In the genomic region with DNA sequence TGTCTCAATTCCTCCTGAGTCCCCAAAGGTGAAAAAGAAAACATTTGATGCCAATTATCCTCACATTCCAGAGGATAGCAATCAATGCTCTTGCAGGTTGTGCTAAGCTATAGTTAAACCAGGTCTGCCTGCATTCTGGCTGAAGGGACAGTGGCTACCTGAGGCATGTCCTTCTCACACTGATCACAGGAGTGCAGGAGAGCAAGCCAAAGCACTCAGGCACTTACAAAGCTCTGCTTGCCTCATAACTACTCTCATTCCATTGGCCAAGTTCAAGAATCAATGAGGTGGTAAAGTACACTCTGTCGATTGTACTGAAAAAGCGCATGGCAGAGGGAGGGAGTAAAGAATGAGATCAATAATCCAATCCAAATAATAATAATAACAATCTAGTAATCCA, we compare ENCODE assay signal across 36 cellular contexts.
"Had no signal": no experiment of that assay in that cellular context is flagged by ENCODE, and none has a peak within 500 bp of the region (broad histone marks: within the 10 kb centered on the region; RNA-seq: fewer than 3 reads in every experiment).

No MANE protein-coding gene starts in this region.

- DNase-seq: activated B cell treated with CpG ODN at 0.5 μM for 24 hours; activated CD4-positive, alpha-beta T cell treated with anti-CD3 and anti-CD28 coated beads for 48 hours; activated CD4-positive, alpha-beta T cell treated with anti-CD3 and anti-CD28 coated beads, Interleukin-2, amount 50 U/mL, for 4 hours; activated CD4-positive, CD25-positive, alpha-beta regulatory T cell treated with anti-CD3 and anti-CD28 coated beads, Interleukin-2, amount 50 U/mL, for 72 hours; activated CD8-positive, alpha-beta T cell treated with anti-CD3 and anti-CD28 coated beads for 36 hours; activated effector memory CD4-positive, alpha-beta T cell treated with anti-CD3 and anti-CD28 coated beads, Interleukin-2, amount 50 U/mL, for 16 hours; activated naive CD4-positive, alpha-beta T cell; activated naive CD4-positive, alpha-beta T cell treated with anti-CD3 and anti-CD28 coated beads, Interleukin-2, amount 50 U/mL, for 16 hours; activated naive CD8-positive, alpha-beta T cell treated with anti-CD3 and anti-CD28 coated beads for 36 hours; activated T-cell treated with anti-CD3 and anti-CD28 coated beads, Interleukin-2, amount 50 U/mL, for 1 hour; activated T-cell treated with anti-CD3 and anti-CD28 coated beads, Interleukin-2, amount 50 U/mL, for 72 hours; amygdala; MM.1S; MV-4-11; NCI-H1092 treated with DMSO at 0.1 percent for 48 hours; NCI-H1417 treated with DMSO at 0.1 percent for 48 hours; NCI-H187 treated with DMSO at 0.1 percent for 48 hours; NCI-H2081; NCI-H345; NCI-H510A; NCI-H526; NCI-H748 treated with DMSO at 0.1 percent for 48 hours; NK-92 treated with Interleukin-12 subunit alpha and Interleukin-12 subunit beta, amount 100 ng/mL, for 24 hours; PC-3; Peyer's patch; RPMI8226; SHP77 treated with DMSO at 0.1 percent for 48 hours; SK-N-SH had no signal

- H3K27ac Mint-ChIP-seq: activated B cell treated with CpG ODN at 0.5 μM for 24 hours; activated CD8-positive, alpha-beta T cell treated with anti-CD3 and anti-CD28 coated beads for 36 hours; activated naive CD8-positive, alpha-beta T cell treated with anti-CD3 and anti-CD28 coated beads for 36 hours; activated T-cell treated with anti-CD3 and anti-CD28 coated beads, Interleukin-2, amount 50 U/mL, for 72 hours; activated T-helper 17 cell treated with anti-CD3 and anti-CD28 coated beads, Interleukin-2, amount 50 U/mL, for 72 hours; T-helper 1 cell treated with Interleukin-12 subunit alpha and Interleukin-12 subunit beta and Interleukin-4 antibody, amounts not matched to agents 30 μg/mL and 1 μg/mL, for 36 hours; T-helper 2 cell treated with Interferon-gamma antibody and Interleukin-4, amounts not matched to agents 5 μg/mL and 100 μg/mL, for 36 hours had no signal

- H3K4me3 Mint-ChIP-seq: activated B cell treated with CpG ODN at 0.5 μM for 24 hours; activated CD8-positive, alpha-beta T cell treated with anti-CD3 and anti-CD28 coated beads for 36 hours; activated naive CD8-positive, alpha-beta T cell treated with anti-CD3 and anti-CD28 coated beads for 36 hours; activated T-cell treated with anti-CD3 and anti-CD28 coated beads, Interleukin-2, amount 50 U/mL, for 72 hours; activated T-helper 17 cell treated with anti-CD3 and anti-CD28 coated beads, Interleukin-2, amount 50 U/mL, for 72 hours; central memory CD8-positive, alpha-beta T cell; T-helper 1 cell treated with Interleukin-12 subunit alpha and Interleukin-12 subunit beta and Interleukin-4 antibody, amounts not matched to agents 30 μg/mL and 1 μg/mL, for 36 hours; T-helper 2 cell treated with Interferon-gamma antibody and Interleukin-4, amounts not matched to agents 5 μg/mL and 100 μg/mL, for 36 hours had no signal

- ATAC-seq: activated CD8-positive, alpha-beta T cell treated with anti-CD3 and anti-CD28 coated beads for 36 hours; activated T-cell treated with anti-CD3 and anti-CD28 coated beads, Interleukin-2, amount 50 U/mL, for 72 hours; activated T-helper 17 cell treated with anti-CD3 and anti-CD28 coated beads, Interleukin-2, amount 50 U/mL, for 72 hours; PC-3 had no signal

- H3K36me3 ChIP-seq: ascending aorta, cardiac muscle cell, Peyer's patch, SJSA1 had no signal

- H3K4me1 Mint-ChIP-seq: activated B cell treated with CpG ODN at 0.5 μM for 24 hours; activated naive CD8-positive, alpha-beta T cell treated with anti-CD3 and anti-CD28 coated beads for 36 hours; activated T-helper 17 cell treated with anti-CD3 and anti-CD28 coated beads, Interleukin-2, amount 50 U/mL, for 72 hours; central memory CD8-positive, alpha-beta T cell had no signal

- H3K27ac ChIP-seq: ascending aorta, cardiac muscle cell, KMS-11, Peyer's patch, SJSA1 had no signal

- H3K27me3 ChIP-seq: ascending aorta, cardiac muscle cell, Peyer's patch, SJSA1 had no signal

- H3K4me3 ChIP-seq: ascending aorta, cardiac muscle cell, Peyer's patch, SJSA1 had no signal

- H3K9me3 Mint-ChIP-seq: activated B cell treated with CpG ODN at 0.5 μM for 24 hours; activated CD8-positive, alpha-beta T cell treated with anti-CD3 and anti-CD28 coated beads for 36 hours; activated naive CD8-positive, alpha-beta T cell treated with anti-CD3 and anti-CD28 coated beads for 36 hours; activated T-cell treated with anti-CD3 and anti-CD28 coated beads, Interleukin-2, amount 50 U/mL, for 72 hours; activated T-helper 17 cell treated with anti-CD3 and anti-CD28 coated beads, Interleukin-2, amount 50 U/mL, for 72 hours; T-helper 1 cell treated with Interleukin-12 subunit alpha and Interleukin-12 subunit beta and Interleukin-4 antibody, amounts not matched to agents 30 μg/mL and 1 μg/mL, for 36 hours; T-helper 2 cell treated with Interferon-gamma antibody and Interleukin-4, amounts not matched to agents 5 μg/mL and 100 μg/mL, for 36 hours had no signal

- H3K36me3 Mint-ChIP-seq: activated naive CD8-positive, alpha-beta T cell treated with anti-CD3 and anti-CD28 coated beads for 36 hours had no signal

- H3K4me1 ChIP-seq: ascending aorta, Peyer's patch, SJSA1 had no signal

- H3K9me3 ChIP-seq: ascending aorta, Peyer's patch, SJSA1, SK-N-SH had no signal

- H3K27me3 Mint-ChIP-seq: activated B cell treated with CpG ODN at 0.5 μM for 24 hours; activated CD8-positive, alpha-beta T cell treated with anti-CD3 and anti-CD28 coated beads for 36 hours; activated naive CD8-positive, alpha-beta T cell treated with anti-CD3 and anti-CD28 coated beads for 36 hours; central memory CD8-positive, alpha-beta T cell had no signal
